ENCODE assay signal across 8 cellular contexts in the genomic region with DNA sequence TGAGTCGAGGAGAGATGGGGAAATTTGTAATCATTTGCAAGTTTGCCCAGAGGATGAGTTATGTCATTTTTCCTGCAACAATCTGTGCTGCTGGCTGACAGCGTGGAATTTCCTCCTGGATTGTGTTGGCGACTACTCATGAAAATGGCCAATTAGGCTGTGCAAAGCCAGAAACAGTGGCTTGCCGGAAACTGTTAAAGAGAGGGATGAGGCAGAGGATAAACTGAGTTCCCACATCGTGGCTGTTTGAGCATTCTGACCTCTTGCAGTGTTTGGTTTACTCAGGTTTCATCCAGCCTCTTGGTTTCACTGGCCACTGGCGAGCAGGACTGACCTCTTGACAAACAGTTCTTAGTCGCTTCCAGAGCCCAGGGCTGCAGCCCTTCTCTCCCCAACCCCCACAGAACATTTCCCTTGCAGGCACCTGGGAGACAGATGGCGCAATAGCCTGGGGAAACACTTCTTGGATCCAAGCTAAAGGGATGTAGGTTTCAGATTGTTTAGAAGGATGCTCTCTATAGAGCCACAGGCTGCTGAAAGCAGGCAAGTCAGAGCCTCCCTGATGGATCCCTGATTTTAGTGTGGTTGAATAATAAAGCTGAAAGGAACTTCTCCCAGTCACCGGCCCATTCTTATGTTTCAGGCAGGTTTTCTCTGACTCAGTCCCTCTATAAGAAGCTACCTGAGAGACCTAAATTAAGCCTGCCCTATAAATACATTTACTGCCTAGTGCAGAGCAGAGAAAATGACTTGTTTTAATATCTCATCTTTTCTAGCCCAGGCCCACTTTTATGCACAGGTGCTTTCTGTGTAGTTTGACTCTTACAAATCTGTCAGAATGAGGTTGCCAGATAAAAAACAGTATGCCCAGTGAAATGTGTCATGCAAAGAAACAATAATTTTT.
DNase-seq lines count a peak whose midpoint lies in the region; TF ChIP-seq lines count a peak whose summit lies in the region.

No MANE protein-coding gene starts in this region.

- TF ChIP-seq EP300 in esophagus muscularis mucosa (IDR thresholded peaks at IDR 0.05) = no peak

- 24% methylated on average over 9 of the region's 9 CpGs for WGBS in esophagus muscularis mucosa

- H3K27me3 ChIP-seq in esophagus muscularis mucosa = no peaks in the 10 kb centered on the region

- no peaks in the 10 kb centered on the region for H3K36me3 ChIP-seq in esophagus muscularis mucosa

- DNase-seq in DMS 273 treated with DMSO at 0.1 percent for 48 hours (lab: John Stamatoyannopoulos, UW) (peak; percentile 23), NCI-H524 treated with DMSO at 0.1 percent for 48 hours (lab: John Stamatoyannopoulos, UW) (peak; percentile 48), esophagus muscularis mucosa (ENCODE audit: extremely low spot score) (no peak), occipital lobe (lab: John Stamatoyannopoulos, UW) (peak; percentile 35), NCI-H187 (lab: John Stamatoyannopoulos, UW) (no peak), HuH-7 (ENCODE audit: low spot score) (no peak), LoVo (ENCODE audit: low spot score) (no peak)
- no peak for DNase-seq in stimulated activated CD4-positive, alpha-beta T cell treated with anti-CD3 and anti-CD28 coated beads, Interleukin-15, amount 100 ng/mL, for 24 hours

- H3K9me3 ChIP-seq in esophagus muscularis mucosa = no peaks in the 10 kb centered on the region

- H3K4me3 ChIP-seq in esophagus muscularis mucosa = peak overlapping the region in 2 of 4 donors; percentile 13 to 16

- H3K27ac ChIP-seq in esophagus muscularis mucosa (replicated peaks in 1 of 4) = peak overlapping the region; percentile 2 to 66 (median 31)

- H3K4me1 ChIP-seq in esophagus muscularis mucosa = peaks cover 7 to 33% (median 28%) of the 10 kb centered on the region in 4 donors

- intact Hi-C loops in esophagus muscularis mucosa (cut with DNase I) = loop anchor here (10.0 kb wide), 1 partner anchor 92 kb away; a partner anchor contains a TSS

- no peak for TF ChIP-seq POLR2A in esophagus muscularis mucosa (IDR thresholded peaks at IDR 0.05; ENCODE audit: low read depth)

- peak; percentile 26 to 33 (median 32) for TF ChIP-seq CTCF in esophagus muscularis mucosa (IDR thresholded peaks at IDR 0.05)

Comparison
In these comparisons a context has a peak if more than half of its experiments do, and no peak if none do; other contexts are left out.
1. DNase-seq: peak in DMS 273 treated with DMSO at 0.1 percent for 48 hours (single experiment), NCI-H524 treated with DMSO at 0.1 percent for 48 hours (single experiment) and occipital lobe (single experiment); none in esophagus muscularis mucosa (single experiment), NCI-H187 (0 of 2), stimulated activated CD4-positive, alpha-beta T cell treated with anti-CD3 and anti-CD28 coated beads, Interleukin-15, amount 100 ng/mL, for 24 hours (single experiment), HuH-7 (single experiment) and LoVo (single experiment).